ENCODE assay signal across 1 cellular context in the genomic region with DNA sequence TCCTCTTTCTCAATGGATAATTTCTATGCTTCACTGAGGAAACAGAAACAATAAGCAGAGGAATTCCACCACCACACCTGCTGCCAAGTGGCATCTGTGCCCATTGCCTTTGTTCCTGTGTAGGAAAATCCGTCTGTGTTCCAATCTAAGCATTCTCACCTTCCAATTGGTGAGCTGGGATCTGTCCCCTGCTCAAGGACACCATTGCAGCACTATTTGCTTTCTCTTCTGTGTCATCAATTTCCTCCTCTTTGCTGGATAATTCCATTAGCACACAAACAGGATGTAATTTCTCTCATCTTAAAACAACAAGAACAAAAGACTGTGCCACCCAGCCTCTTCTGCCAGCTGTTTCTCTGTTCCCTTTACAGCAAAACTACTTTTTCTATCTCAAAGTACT.
A peak's percentile ranks its signal among the peaks of the same experiment; 100 is the strongest.
TF ChIP-seq lines count a peak whose summit lies in the region.

No MANE protein-coding gene starts in this region.

TF ChIP-seq in HepG2, 621 proteins besides CTCF, POLR2A, EP300 and RAD21 (continues in another document):
- no peak for TF ChIP-seq RXRA (CRISPR knock-in tag; IDR thresholded peaks at IDR 0.05)
- TF ChIP-seq, protein P1, sequence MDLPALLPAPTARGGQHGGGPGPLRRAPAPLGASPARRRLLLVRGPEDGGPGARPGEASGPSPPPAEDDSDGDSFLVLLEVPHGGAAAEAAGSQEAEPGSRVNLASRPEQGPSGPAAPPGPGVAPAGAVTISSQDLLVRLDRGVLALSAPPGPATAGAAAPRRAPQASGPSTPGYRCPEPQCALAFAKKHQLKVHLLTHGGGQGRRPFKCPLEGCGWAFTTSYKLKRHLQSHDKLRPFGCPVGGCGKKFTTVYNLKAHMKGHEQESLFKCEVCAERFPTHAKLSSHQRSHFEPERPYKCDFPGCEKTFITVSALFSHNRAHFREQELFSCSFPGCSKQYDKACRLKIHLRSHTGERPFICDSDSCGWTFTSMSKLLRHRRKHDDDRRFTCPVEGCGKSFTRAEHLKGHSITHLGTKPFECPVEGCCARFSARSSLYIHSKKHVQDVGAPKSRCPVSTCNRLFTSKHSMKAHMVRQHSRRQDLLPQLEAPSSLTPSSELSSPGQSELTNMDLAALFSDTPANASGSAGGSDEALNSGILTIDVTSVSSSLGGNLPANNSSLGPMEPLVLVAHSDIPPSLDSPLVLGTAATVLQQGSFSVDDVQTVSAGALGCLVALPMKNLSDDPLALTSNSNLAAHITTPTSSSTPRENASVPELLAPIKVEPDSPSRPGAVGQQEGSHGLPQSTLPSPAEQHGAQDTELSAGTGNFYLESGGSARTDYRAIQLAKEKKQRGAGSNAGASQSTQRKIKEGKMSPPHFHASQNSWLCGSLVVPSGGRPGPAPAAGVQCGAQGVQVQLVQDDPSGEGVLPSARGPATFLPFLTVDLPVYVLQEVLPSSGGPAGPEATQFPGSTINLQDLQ (CRISPR knock-in tag; IDR thresholded peaks at IDR 0.05), result no peak
- no peak for TF ChIP-seq LCORL (IDR thresholded peaks at IDR 0.05)
- TF ChIP-seq LCORL (CRISPR knock-in tag; IDR thresholded peaks at IDR 0.05), result no peak
- TF ChIP-seq ZNF550 (CRISPR knock-in tag; IDR thresholded peaks at IDR 0.05; ENCODE audit: borderline replicate concordance), result no peak
- peak; percentile 18; the same call in 1 of the 2 replicates for TF ChIP-seq GABPB1 (CRISPR knock-in tag; IDR thresholded peaks at IDR 0.05)
- no peak for TF ChIP-seq ZSCAN25 (CRISPR knock-in tag; IDR thresholded peaks at IDR 0.05)
- TF ChIP-seq, protein P2, sequence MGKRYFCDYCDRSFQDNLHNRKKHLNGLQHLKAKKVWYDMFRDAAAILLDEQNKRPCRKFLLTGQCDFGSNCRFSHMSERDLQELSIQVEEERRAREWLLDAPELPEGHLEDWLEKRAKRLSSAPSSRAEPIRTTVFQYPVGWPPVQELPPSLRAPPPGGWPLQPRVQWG (CRISPR knock-in tag; IDR thresholded peaks at IDR 0.05; ENCODE audit: borderline replicate concordance, low read depth), result no peak
- no peak; the same call in 1 of the 2 replicates for TF ChIP-seq GFI1 (CRISPR knock-in tag; IDR thresholded peaks at IDR 0.05; ENCODE audit: borderline replicate concordance)
- no peak for TF ChIP-seq ZNF672 (CRISPR knock-in tag; IDR thresholded peaks at IDR 0.05)
- peak; percentile 70; the same call in 1 of the 2 replicates for TF ChIP-seq PITX1 (CRISPR knock-in tag; IDR thresholded peaks at IDR 0.05)
- no peak for TF ChIP-seq NFE2L2 (IDR thresholded peaks at IDR 0.05; ENCODE audit: low read length)
- no peak for TF ChIP-seq ZNF275 (CRISPR knock-in tag; IDR thresholded peaks at IDR 0.05; ENCODE audit: borderline replicate concordance)
- no peak for TF ChIP-seq MXD4 (CRISPR knock-in tag; IDR thresholded peaks at IDR 0.05)
- TF ChIP-seq, protein P3, sequence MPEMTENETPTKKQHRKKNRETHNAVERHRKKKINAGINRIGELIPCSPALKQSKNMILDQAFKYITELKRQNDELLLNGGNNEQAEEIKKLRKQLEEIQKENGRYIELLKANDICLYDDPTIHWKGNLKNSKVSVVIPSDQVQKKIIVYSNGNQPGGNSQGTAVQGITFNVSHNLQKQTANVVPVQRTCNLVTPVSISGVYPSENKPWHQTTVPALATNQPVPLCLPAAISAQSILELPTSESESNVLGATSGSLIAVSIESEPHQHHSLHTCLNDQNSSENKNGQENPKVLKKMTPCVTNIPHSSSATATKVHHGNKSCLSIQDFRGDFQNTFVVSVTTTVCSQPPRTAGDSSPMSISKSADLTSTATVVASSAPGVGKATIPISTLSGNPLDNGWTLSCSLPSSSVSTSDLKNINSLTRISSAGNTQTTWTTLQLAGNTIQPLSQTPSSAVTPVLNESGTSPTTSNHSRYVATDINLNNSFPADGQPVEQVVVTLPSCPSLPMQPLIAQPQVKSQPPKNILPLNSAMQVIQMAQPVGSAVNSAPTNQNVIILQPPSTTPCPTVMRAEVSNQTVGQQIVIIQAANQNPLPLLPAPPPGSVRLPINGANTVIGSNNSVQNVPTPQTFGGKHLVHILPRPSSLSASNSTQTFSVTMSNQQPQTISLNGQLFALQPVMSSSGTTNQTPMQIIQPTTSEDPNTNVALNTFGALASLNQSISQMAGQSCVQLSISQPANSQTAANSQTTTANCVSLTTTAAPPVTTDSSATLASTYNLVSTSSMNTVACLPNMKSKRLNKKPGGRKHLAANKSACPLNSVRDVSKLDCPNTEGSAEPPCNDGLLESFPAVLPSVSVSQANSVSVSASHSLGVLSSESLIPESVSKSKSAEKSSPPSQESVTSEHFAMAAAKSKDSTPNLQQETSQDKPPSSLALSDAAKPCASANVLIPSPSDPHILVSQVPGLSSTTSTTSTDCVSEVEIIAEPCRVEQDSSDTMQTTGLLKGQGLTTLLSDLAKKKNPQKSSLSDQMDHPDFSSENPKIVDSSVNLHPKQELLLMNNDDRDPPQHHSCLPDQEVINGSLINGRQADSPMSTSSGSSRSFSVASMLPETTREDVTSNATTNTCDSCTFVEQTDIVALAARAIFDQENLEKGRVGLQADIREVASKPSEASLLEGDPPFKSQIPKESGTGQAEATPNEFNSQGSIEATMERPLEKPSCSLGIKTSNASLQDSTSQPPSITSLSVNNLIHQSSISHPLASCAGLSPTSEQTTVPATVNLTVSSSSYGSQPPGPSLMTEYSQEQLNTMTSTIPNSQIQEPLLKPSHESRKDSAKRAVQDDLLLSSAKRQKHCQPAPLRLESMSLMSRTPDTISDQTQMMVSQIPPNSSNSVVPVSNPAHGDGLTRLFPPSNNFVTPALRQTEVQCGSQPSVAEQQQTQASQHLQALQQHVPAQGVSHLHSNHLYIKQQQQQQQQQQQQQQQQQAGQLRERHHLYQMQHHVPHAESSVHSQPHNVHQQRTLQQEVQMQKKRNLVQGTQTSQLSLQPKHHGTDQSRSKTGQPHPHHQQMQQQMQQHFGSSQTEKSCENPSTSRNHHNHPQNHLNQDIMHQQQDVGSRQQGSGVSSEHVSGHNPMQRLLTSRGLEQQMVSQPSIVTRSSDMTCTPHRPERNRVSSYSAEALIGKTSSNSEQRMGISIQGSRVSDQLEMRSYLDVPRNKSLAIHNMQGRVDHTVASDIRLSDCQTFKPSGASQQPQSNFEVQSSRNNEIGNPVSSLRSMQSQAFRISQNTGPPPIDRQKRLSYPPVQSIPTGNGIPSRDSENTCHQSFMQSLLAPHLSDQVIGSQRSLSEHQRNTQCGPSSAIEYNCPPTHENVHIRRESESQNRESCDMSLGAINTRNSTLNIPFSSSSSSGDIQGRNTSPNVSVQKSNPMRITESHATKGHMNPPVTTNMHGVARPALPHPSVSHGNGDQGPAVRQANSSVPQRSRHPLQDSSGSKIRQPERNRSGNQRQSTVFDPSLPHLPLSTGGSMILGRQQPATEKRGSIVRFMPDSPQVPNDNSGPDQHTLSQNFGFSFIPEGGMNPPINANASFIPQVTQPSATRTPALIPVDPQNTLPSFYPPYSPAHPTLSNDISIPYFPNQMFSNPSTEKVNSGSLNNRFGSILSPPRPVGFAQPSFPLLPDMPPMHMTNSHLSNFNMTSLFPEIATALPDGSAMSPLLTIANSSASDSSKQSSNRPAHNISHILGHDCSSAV (CRISPR knock-in tag; IDR thresholded peaks at IDR 0.05; ENCODE audit: borderline replicate concordance), result no peak
- TF ChIP-seq ARNT2 (CRISPR knock-in tag; IDR thresholded peaks at IDR 0.05; ENCODE audit: low read depth), result no peak
- TF ChIP-seq NAIF1 (CRISPR knock-in tag; IDR thresholded peaks at IDR 0.05; ENCODE audit: borderline replicate concordance), result no peak
- TF ChIP-seq ZNF691 (CRISPR knock-in tag; IDR thresholded peaks at IDR 0.05; ENCODE audit: borderline replicate concordance, low read depth), result no peak
- no peak for TF ChIP-seq NR0B2 (CRISPR knock-in tag; IDR thresholded peaks at IDR 0.05)
- TF ChIP-seq ZNF746 (CRISPR knock-in tag; IDR thresholded peaks at IDR 0.05), result no peak
- TF ChIP-seq ZNF501 (CRISPR knock-in tag; IDR thresholded peaks at IDR 0.05), result no peak
- TF ChIP-seq ZSCAN22 (CRISPR knock-in tag; IDR thresholded peaks at IDR 0.05), result no peak
- TF ChIP-seq ZNF333 (CRISPR knock-in tag; IDR thresholded peaks at IDR 0.05; ENCODE audit: borderline replicate concordance), result no peak
- TF ChIP-seq KDM5B (CRISPR knock-in tag; IDR thresholded peaks at IDR 0.05; ENCODE audit: borderline replicate concordance), result no peak; the same call in 1 of the 2 replicates
- TF ChIP-seq ATF4 (CRISPR knock-in tag; IDR thresholded peaks at IDR 0.05), result peak in 1 of 2 experiments; percentile 55; a peak in 1 of 4 replicates
- TF ChIP-seq MAX (IDR thresholded peaks at IDR 0.05), result no peak; the same call in 1 of the 2 replicates
- TF ChIP-seq CBX1 (IDR thresholded peaks at IDR 0.05; ENCODE audit: low read depth), result peak; percentile 39
- no peak for TF ChIP-seq RAD51 (IDR thresholded peaks at IDR 0.05; ENCODE audit: borderline replicate concordance)
- peak; percentile 94 for TF ChIP-seq ELF3 (CRISPR knock-in tag; IDR thresholded peaks at IDR 0.05)
- TF ChIP-seq ZNF619 (CRISPR knock-in tag; IDR thresholded peaks at IDR 0.05), result no peak
- no peak for TF ChIP-seq ASH2L (IDR thresholded peaks at IDR 0.05; ENCODE audit: insufficient read length, low read depth, low read length)
- no peak for TF ChIP-seq ZNF101 (CRISPR knock-in tag; IDR thresholded peaks at IDR 0.05; ENCODE audit: borderline replicate concordance, low read depth)
- no peak for TF ChIP-seq KDM4B (CRISPR knock-in tag; IDR thresholded peaks at IDR 0.05)
- TF ChIP-seq TIGD3 (CRISPR knock-in tag; IDR thresholded peaks at IDR 0.05; ENCODE audit: borderline replicate concordance), result 0 out of 2 replicates have a peak, but pooled peaks have one; percentile 34
- TF ChIP-seq MIER3 (CRISPR knock-in tag; IDR thresholded peaks at IDR 0.05; ENCODE audit: borderline replicate concordance), result peak; percentile 38; the same call in 1 of the 2 replicates
- peak; percentile 72; the same call in 1 of the 2 replicates for TF ChIP-seq NFKBIZ (CRISPR knock-in tag; IDR thresholded peaks at IDR 0.05)
- TF ChIP-seq MEIS2 (CRISPR knock-in tag; IDR thresholded peaks at IDR 0.05), result peak; percentile 45; the same call in 1 of the 2 replicates
- no peak for TF ChIP-seq ZNF10 (CRISPR knock-in tag; IDR thresholded peaks at IDR 0.05; ENCODE audit: borderline replicate concordance, low read depth)
- TF ChIP-seq SMAD3 (CRISPR knock-in tag; IDR thresholded peaks at IDR 0.05), result no peak
- no peak for TF ChIP-seq ZBTB10 (CRISPR knock-in tag; IDR thresholded peaks at IDR 0.05; ENCODE audit: borderline replicate concordance)
- no peak for TF ChIP-seq TCF12 (IDR thresholded peaks at IDR 0.05)
- no peak for TF ChIP-seq TCF12 (CRISPR knock-in tag; IDR thresholded peaks at IDR 0.05)
